Comparison of ENCODE assay signal across 8 cellular contexts in genomic region chr17:80035937-80036714, GRCh38. TPM values are rescaled to one million over a fixed set of nuclear protein-coding genes. Genes with fewer than 3 reads are reported as not detected.
A peak's percentile ranks its signal among the peaks of the same experiment; 100 is the strongest.
DNase-seq lines count a peak whose midpoint lies in the region; ATAC-seq, FAIRE-seq and TF ChIP-seq lines count a peak whose summit lies in the region.

A gene with protein sequence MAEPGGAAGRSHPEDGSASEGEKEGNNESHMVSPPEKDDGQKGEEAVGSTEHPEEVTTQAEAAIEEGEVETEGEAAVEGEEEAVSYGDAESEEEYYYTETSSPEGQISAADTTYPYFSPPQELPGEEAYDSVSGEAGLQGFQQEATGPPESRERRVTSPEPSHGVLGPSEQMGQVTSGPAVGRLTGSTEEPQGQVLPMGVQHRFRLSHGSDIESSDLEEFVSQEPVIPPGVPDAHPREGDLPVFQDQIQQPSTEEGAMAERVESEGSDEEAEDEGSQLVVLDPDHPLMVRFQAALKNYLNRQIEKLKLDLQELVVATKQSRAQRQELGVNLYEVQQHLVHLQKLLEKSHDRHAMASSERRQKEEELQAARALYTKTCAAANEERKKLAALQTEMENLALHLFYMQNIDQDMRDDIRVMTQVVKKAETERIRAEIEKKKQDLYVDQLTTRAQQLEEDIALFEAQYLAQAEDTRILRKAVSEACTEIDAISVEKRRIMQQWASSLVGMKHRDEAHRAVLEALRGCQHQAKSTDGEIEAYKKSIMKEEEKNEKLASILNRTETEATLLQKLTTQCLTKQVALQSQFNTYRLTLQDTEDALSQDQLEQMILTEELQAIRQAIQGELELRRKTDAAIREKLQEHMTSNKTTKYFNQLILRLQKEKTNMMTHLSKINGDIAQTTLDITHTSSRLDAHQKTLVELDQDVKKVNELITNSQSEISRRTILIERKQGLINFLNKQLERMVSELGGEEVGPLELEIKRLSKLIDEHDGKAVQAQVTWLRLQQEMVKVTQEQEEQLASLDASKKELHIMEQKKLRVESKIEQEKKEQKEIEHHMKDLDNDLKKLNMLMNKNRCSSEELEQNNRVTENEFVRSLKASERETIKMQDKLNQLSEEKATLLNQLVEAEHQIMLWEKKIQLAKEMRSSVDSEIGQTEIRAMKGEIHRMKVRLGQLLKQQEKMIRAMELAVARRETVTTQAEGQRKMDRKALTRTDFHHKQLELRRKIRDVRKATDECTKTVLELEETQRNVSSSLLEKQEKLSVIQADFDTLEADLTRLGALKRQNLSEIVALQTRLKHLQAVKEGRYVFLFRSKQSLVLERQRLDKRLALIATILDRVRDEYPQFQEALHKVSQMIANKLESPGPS (plus strand): TSS chr17:80036642. CDS start chr17:80036663, 21 bp downstream.

- H3K9me2 ChIP-seq in PC-3 (replicated peaks; ENCODE audit: low read length): no peaks in the 10 kb centered on the region

- H3K9ac ChIP-seq in HUES6 (ENCODE audit: low read length) (peak within 1 kb of the TSS; percentile 83), PC-3 (ENCODE audit: low read length) (peak within 1 kb of the TSS; percentile 89)

- TF ChIP-seq POLR2A in GM12892 (IDR thresholded peaks at IDR 0.05; ENCODE audit: low read depth, low read length) (no peak), esophagus squamous epithelium (IDR thresholded peaks at IDR 0.05) (peak in 1 of 4 donors; percentile 47)

- ATAC-seq in PC-3: peak; percentile 89

- H3K27me3 ChIP-seq in HUES6 (ENCODE audit: control insufficient read depth, insufficient read depth, low read length) (no peaks in the 10 kb centered on the region), PC-3 (ENCODE audit: low read length) (no peaks in the 10 kb centered on the region), esophagus squamous epithelium (no peaks in the 10 kb centered on the region), muscle layer of duodenum (ENCODE audit: low read depth, low read length) (no peaks in the 10 kb centered on the region)

- intact Hi-C loops in PC-3 (cut with micrococcal nuclease): no loop called here
- intact Hi-C loops in esophagus squamous epithelium (cut with DNase I): no loop called here

- CTCF ChIA-PET in PC-3 (lab: Charles Lee): no interaction called here

- WGBS in esophagus squamous epithelium, 2 donors: 0 to 1% methylated on average over 5 to 32 of the region's 89 CpGs

- no peak for FAIRE-seq in GM12892 (lab: Jason Lieb, UNC)

- H3K36me3 ChIP-seq in HUES6 (ENCODE audit: control insufficient read depth, insufficient read depth, low read length) (peaks cover 8% of the 10 kb centered on the region), PC-3 (ENCODE audit: low read depth, low read length) (no peaks in the 10 kb centered on the region), esophagus squamous epithelium (no peaks in the 10 kb centered on the region), muscle layer of duodenum (ENCODE audit: control insufficient read depth in 1 of 2, insufficient read depth in 2 of 2, low read length in 2 of 2) (peaks cover 0 to 13% of the 10 kb centered on the region in 2 donors)

- H3K9me3 ChIP-seq in HUES6 (ENCODE audit: control insufficient read depth, insufficient read depth, low read depth, low read length): no peaks in the 10 kb centered on the region
- no peaks in the 10 kb centered on the region for H3K9me3 ChIP-seq in PC-3 (ENCODE audit: low read length)
- H3K9me3 ChIP-seq in esophagus squamous epithelium: no peaks in the 10 kb centered on the region
- H3K9me3 ChIP-seq in muscle layer of duodenum (ENCODE audit: control insufficient read depth in 1 of 2, low read length in 2 of 2): no peaks in the 10 kb centered on the region

- TF ChIP-seq CTCF in PC-3 (conservative IDR thresholded peaks at IDR 0.05; ENCODE audit: low read depth, low read length) (no peak), esophagus squamous epithelium (IDR thresholded peaks at IDR 0.05) (no peak)

- POLR2A ChIA-PET in PC-3 (lab: Charles Lee; ENCODE audit: unreplicated experiment): no interaction called here

- no TSS peak for BruUV-seq in PC-3 (replicated peaks; lab: Mats Ljungman, UMichigan)

- no peaks in the 10 kb centered on the region for H3F3A ChIP-seq in PC-3 (ENCODE audit: low read length, unreplicated experiment)

- H3K4me3 ChIP-seq in HUES6 (ENCODE audit: low read depth, low read length) (peak within 1 kb of the TSS; percentile 90), PC-3 (ENCODE audit: low read length) (peak within 1 kb of the TSS; percentile 94), esophagus squamous epithelium (peak within 1 kb of the TSS; percentile 62 to 87 (median 76)), muscle layer of duodenum (ENCODE audit: low read depth in 1 of 2, low read length in 2 of 2) (peak within 1 kb of the TSS; percentile 69 to 91)

- peak within 1 kb of the TSS; percentile 100 for H3K4me2 ChIP-seq in PC-3 (ENCODE audit: low read length)

- peak within 1 kb of the TSS; percentile 99 for H2AFZ ChIP-seq in PC-3 (ENCODE audit: low read length)

- H3K79me2 ChIP-seq in PC-3 (ENCODE audit: low read length): peaks cover 41% of the 10 kb centered on the region

- peaks cover 6% of the 10 kb centered on the region; the same call in 1 of the 2 replicates for H3K4me1 ChIP-seq in HUES6 (ENCODE audit: control insufficient read depth, insufficient read depth, low read length)
- peaks cover 16% of the 10 kb centered on the region for H3K4me1 ChIP-seq in PC-3 (ENCODE audit: insufficient read depth, low read length)
- peaks cover 13 to 51% (median 14%) of the 10 kb centered on the region in 3 donors for H3K4me1 ChIP-seq in esophagus squamous epithelium
- H3K4me1 ChIP-seq in muscle layer of duodenum (ENCODE audit: control insufficient read depth in 1 of 2, insufficient read depth in 2 of 2, low read length in 2 of 2): peaks cover 0 to 3% of the 10 kb centered on the region in 2 donors

- DNase-seq in GM12892 (ENCODE audit: insufficient read length) (peak; percentile 62), PC-3 (peak; percentile 81), esophagus squamous epithelium (lab: John Stamatoyannopoulos, UW) (no peak), cortex of kidney (lab: John Stamatoyannopoulos, UW) (no peak)
- peak; percentile 69 to 77 for DNase-seq in activated T-cell treated with anti-CD3 and anti-CD28 coated beads, Interleukin-2, amount 50 U/mL, for 48 hours
- peak; percentile 35 for DNase-seq in stimulated activated CD8-positive, alpha-beta memory T cell treated with anti-CD3 and anti-CD28 coated beads, Interleukin-7, amount 100 ng/mL, for 24 hours (ENCODE audit: low read depth)

- peaks cover 5% of the 10 kb centered on the region; the same call in 1 of the 2 replicates for H4K20me1 ChIP-seq in PC-3 (ENCODE audit: low read length)

- H3K27ac ChIP-seq in HUES6 (ENCODE audit: low read depth, low read length): peak within 1 kb of the TSS; percentile 80; the same call in 1 of the 2 replicates
- H3K27ac ChIP-seq in PC-3 (ENCODE audit: low read length): peak within 1 kb of the TSS; percentile 39
- peak within 1 kb of the TSS; percentile 81 to 94 (median 91) for H3K27ac ChIP-seq in esophagus squamous epithelium
- H3K27ac ChIP-seq in muscle layer of duodenum (ENCODE audit: low read length): peak within 1 kb of the TSS; percentile 51

RNA-seq across cellular contexts. Expression of the gene that starts here (rescaled TPM):
- polyA plus RNA-seq in GM12892 (2012; ENCODE audit: missing spikeins): 0.25 TPM
- total RNA-seq in PC-3 (2014; rRNA removed): 5.3 and 7.5 TPM in 2 replicates
- total RNA-seq in esophagus squamous epithelium: 1 to 10 TPM in 3 of 4 donors, under 1 TPM in 1; 0.32 to 3.9 (median 2.1) TPM

Comparison
In these comparisons a context has a peak if more than half of its experiments do, and no peak if none do; other contexts are left out.
1. DNase-seq: peak in GM12892 (single experiment), PC-3 (single experiment), activated T-cell treated with anti-CD3 and anti-CD28 coated beads, Interleukin-2, amount 50 U/mL, for 48 hours (2 of 2) and stimulated activated CD8-positive, alpha-beta memory T cell treated with anti-CD3 and anti-CD28 coated beads, Interleukin-7, amount 100 ng/mL, for 24 hours (single experiment); none in esophagus squamous epithelium (single experiment) and cortex of kidney (single experiment).
2. H3K27ac ChIP-seq: peak in every context shown above with its lines; median percentile 91 in esophagus squamous epithelium; 80 in HUES6; 51 in muscle layer of duodenum; 39 in PC-3.
3. Peak in every context shown above with its lines, with median percentiles within 50 percentile points of each other: H3K4me3 ChIP-seq.